Comparison of ENCODE assay signal across 9 cellular contexts in genomic region chr19:4380254-4380727, GRCh38. TPM values are rescaled to one million over a fixed set of nuclear protein-coding genes. Genes with fewer than 3 reads are reported as not detected.
A peak's percentile ranks its signal among the peaks of the same experiment; 100 is the strongest.
DNase-seq lines count a peak whose midpoint lies in the region; ATAC-seq and TF ChIP-seq lines count a peak whose summit lies in the region.
"Had no signal": no experiment of that assay in that cellular context is flagged by ENCODE, and none has a peak within 500 bp of the region (broad histone marks: within the 10 kb centered on the region; RNA-seq: fewer than 3 reads in every experiment).

No MANE protein-coding gene starts in this region.

- peak; percentile 33 for DNase-seq in activated CD8-positive, alpha-beta memory T cell treated with anti-CD3 and anti-CD28 coated beads, Interleukin-2, amount 50 U/mL, for 1 hour (ENCODE audit: extremely low read depth)
- DNase-seq in foreskin keratinocyte = peak in 1 of 2 donors; percentile 47
- peak; percentile 21 to 26 for DNase-seq in stimulated activated CD4-positive, alpha-beta T cell treated with anti-CD3 and anti-CD28 coated beads, Interleukin-15, amount 100 ng/mL, for 1 hour (ENCODE audit: low read depth in 1 of 2, low spot score in 1 of 2)
- DNase-seq in NCI-H1092 (lab: John Stamatoyannopoulos, UW) = no peak
- no peak for DNase-seq in cerebellar nuclear complex (lab: John Stamatoyannopoulos, UW)
- DNase-seq in DMS53 (lab: John Stamatoyannopoulos, UW) = no peak
- DNase-seq in putamen (ENCODE audit: low spot score) = no peak

- no peaks in the 10 kb centered on the region for H3K27me3 ChIP-seq in foreskin keratinocyte

- no peak for TF ChIP-seq CTCF in foreskin keratinocyte (conservative IDR thresholded peaks at IDR 0.05)

- H3K27ac ChIP-seq in foreskin keratinocyte = no peak overlapping the region
- H3K27ac ChIP-seq: SK-N-MC had no signal

- ATAC-seq in GM18909 (IDR thresholded peaks at IDR 0.05; ENCODE audit: poor library complexity, unreplicated experiment) (peak; percentile 41), foreskin keratinocyte (peak; percentile 15)

- peaks cover 42% of the 10 kb centered on the region for H3K4me1 ChIP-seq in foreskin keratinocyte

RNA-seq across cellular contexts. Expression of gene SH3GL1, which starts 20.1 kb away (rescaled TPM):
- total RNA-seq in foreskin keratinocyte = 71.9 and 74.2 TPM in 2 replicates
- polyA plus RNA-seq in foreskin keratinocyte = 85.5 and 88.1 TPM in 2 replicates

RNA-seq across cellular contexts. Expression of gene CHAF1A, which starts 22.1 kb away (rescaled TPM):
- total RNA-seq in foreskin keratinocyte = 35.5 and 41.6 TPM in 2 replicates
- 24.7 and 29.6 TPM in 2 replicates for polyA plus RNA-seq in foreskin keratinocyte

RNA-seq across cellular contexts. Expression of gene MPND, which starts 36.9 kb away (rescaled TPM):
- total RNA-seq in foreskin keratinocyte = 10.0 and 10.9 TPM in 2 replicates
- polyA plus RNA-seq in foreskin keratinocyte = 15.2 and 15.5 TPM in 2 replicates

RNA-seq across cellular contexts. Expression of gene STAP2, which starts 41.7 kb away (rescaled TPM):
- total RNA-seq in foreskin keratinocyte = 65.5 and 76.1 TPM in 2 replicates
- polyA plus RNA-seq in foreskin keratinocyte = 75.0 and 84.2 TPM in 2 replicates

Comparison
In these comparisons a context has a peak if more than half of its experiments do, and no peak if none do; other contexts are left out.
1. DNase-seq: peak in activated CD8-positive, alpha-beta memory T cell treated with anti-CD3 and anti-CD28 coated beads, Interleukin-2, amount 50 U/mL, for 1 hour (single experiment) and stimulated activated CD4-positive, alpha-beta T cell treated with anti-CD3 and anti-CD28 coated beads, Interleukin-15, amount 100 ng/mL, for 1 hour (2 of 2); none in NCI-H1092 (single experiment), cerebellar nuclear complex (0 of 2), DMS53 (single experiment) and putamen (single experiment).